Comparison of ENCODE assay signal across 8 cellular contexts in the genomic region with DNA sequence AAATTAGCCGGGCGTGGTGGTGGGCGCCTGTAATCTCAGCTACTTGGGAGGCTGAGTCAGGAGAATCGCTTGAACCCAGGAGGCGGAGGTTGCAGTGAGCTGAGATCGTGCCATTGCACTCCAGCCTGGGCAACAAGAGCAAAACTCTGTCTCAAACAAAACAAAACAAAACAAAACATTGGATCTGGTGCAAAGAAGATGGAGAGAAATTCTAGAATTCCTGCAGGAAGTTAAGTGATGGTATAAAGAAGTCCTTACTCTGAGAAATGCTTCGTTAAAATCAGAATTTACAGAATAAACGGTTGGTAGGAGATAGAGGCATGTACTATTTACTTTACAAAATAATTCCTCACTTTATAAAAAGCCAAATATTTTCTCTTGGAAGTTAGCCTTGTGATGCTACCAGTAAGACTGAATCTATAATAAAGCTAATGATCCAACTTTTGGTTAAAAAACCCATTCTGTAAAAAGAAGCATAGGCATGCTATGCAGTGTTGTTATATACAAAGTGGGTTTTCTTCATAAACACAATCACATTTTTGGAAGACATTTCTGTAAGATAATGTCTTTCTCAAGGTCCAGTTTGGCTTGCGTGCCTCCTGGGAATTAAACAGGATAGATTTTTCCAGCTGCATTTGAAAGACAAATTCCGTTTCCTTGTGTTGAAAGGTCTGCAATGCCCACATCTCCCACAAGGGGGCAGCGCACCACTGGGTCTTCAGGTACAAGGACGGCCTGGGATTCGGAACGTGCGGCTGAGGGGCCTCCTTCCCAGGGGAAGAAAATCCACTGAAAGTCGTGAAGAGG. TPM values are rescaled to one million over a fixed set of nuclear protein-coding genes. Genes with fewer than 3 reads are reported as not detected.
DNase-seq lines count a peak whose midpoint lies in the region; ATAC-seq and TF ChIP-seq lines count a peak whose summit lies in the region.

No MANE protein-coding gene starts in this region.

- H2AFZ ChIP-seq in GM23338 = no peak overlapping the region

- H3K27ac Mint-ChIP-seq in GM23338 (no peak overlapping the region), memory B cell (peak overlapping the region; percentile 91)
- no peak overlapping the region for H3K27ac Mint-ChIP-seq in activated CD4-positive, alpha-beta memory T cell treated with anti-CD3 and anti-CD28 coated beads, Interleukin-2, amount 10 ng/mL, durations not matched to agents 7 days and 5 days

- no peaks in the 10 kb centered on the region for H3K27me3 ChIP-seq in GM23338 (ENCODE audit: insufficient read depth)

- no peaks in the 10 kb centered on the region for H3K36me3 ChIP-seq in GM23338 (ENCODE audit: insufficient read depth)

- H3K9me2 ChIP-seq in GM23338 (ENCODE audit: insufficient read depth) = 0 out of 2 replicates have a peak, but pooled peaks cover 5% of the 10 kb centered on the region

- ATAC-seq in GM23338 (peak; percentile 89), memory B cell (ENCODE audit: low read depth) (no peak), HG03045 (IDR thresholded peaks at IDR 0.05; ENCODE audit: unreplicated experiment) (no peak)

- DNase-seq in AML-193 (lab: John Stamatoyannopoulos, UW) (peak; percentile 37 to 38), GM23338 (ENCODE audit: low spot score) (peak; percentile 93), NCI-H510A treated with DMSO at 0.1 percent for 48 hours (lab: John Stamatoyannopoulos, UW) (peak; percentile 58), memory B cell (ENCODE audit: low spot score in 2 of 2) (peak; percentile 65 to 72)
- DNase-seq in activated CD4-positive, alpha-beta memory T cell treated with anti-CD3 and anti-CD28 coated beads, Interleukin-2, amount 10 ng/mL, durations not matched to agents 7 days and 5 days = peak; percentile 79
- DNase-seq in effector CD8-positive, alpha-beta T cell (lab: John Stamatoyannopoulos, UW) = peak; percentile 73
- peak; percentile 68 for DNase-seq in stimulated activated CD8-positive, alpha-beta memory T cell treated with anti-CD3 and anti-CD28 coated beads, Interleukin-15, amount 100 ng/mL, for 24 hours (ENCODE audit: low read depth)

- CTCF ChIA-PET in activated CD4-positive, alpha-beta memory T cell treated with anti-CD3 and anti-CD28 coated beads, Interleukin-2, amount 10 ng/mL, durations not matched to agents 7 days and 5 days (lab: Charles Lee) = interaction anchor here (0.6 to 2.5 kb wide), 33 partner anchors 8 to 319 kb away, joined by 3 to 23 read pairs (median 4); partner anchors contain the start of genes C1D and PNO1

- peak overlapping the region; percentile 24; the same call in 1 of the 2 replicates for H3K4me2 ChIP-seq in GM23338

- H3K9me3 Mint-ChIP-seq in GM23338 (no peaks in the 10 kb centered on the region), memory B cell (no peaks in the 10 kb centered on the region)
- no peaks in the 10 kb centered on the region for H3K9me3 Mint-ChIP-seq in activated CD4-positive, alpha-beta memory T cell treated with anti-CD3 and anti-CD28 coated beads, Interleukin-2, amount 10 ng/mL, durations not matched to agents 7 days and 5 days

- H4K20me1 ChIP-seq in GM23338 (replicated peaks; ENCODE audit: insufficient read depth) = no peaks in the 10 kb centered on the region

- peak; percentile 98 for TF ChIP-seq CTCF in GM23338 (conservative IDR thresholded peaks at IDR 0.05; ENCODE audit: low read depth in 2 of 2)

- no peaks in the 10 kb centered on the region for H3K4me1 ChIP-seq in GM23338 (ENCODE audit: insufficient read depth)

- no peak overlapping the region for H3K27ac ChIP-seq in GM23338 (ENCODE audit: low read depth)

- H3K4me1 Mint-ChIP-seq in GM23338 (0 out of 3 replicates have a peak, but pooled peaks cover 3% of the 10 kb centered on the region), memory B cell (peaks cover 39% of the 10 kb centered on the region)
- peaks cover 4% of the 10 kb centered on the region for H3K4me1 Mint-ChIP-seq in activated CD4-positive, alpha-beta memory T cell treated with anti-CD3 and anti-CD28 coated beads, Interleukin-2, amount 10 ng/mL, durations not matched to agents 7 days and 5 days

- H3K4me3 Mint-ChIP-seq in GM23338 (peak overlapping the region; percentile 22; the same call in 1 of the 3 replicates), memory B cell (peak overlapping the region; percentile 83)
- no peak overlapping the region for H3K4me3 Mint-ChIP-seq in activated CD4-positive, alpha-beta memory T cell treated with anti-CD3 and anti-CD28 coated beads, Interleukin-2, amount 10 ng/mL, durations not matched to agents 7 days and 5 days

- H3K27me3 Mint-ChIP-seq in GM23338 (ENCODE audit: insufficient read depth, low read depth, poor library complexity) = peaks cover 4% of the 10 kb centered on the region
- H3K27me3 Mint-ChIP-seq in activated CD4-positive, alpha-beta memory T cell treated with anti-CD3 and anti-CD28 coated beads, Interleukin-2, amount 10 ng/mL, durations not matched to agents 7 days and 5 days = no peaks in the 10 kb centered on the region
- H3K27me3 Mint-ChIP-seq in memory B cell = no peaks in the 10 kb centered on the region

- no peaks in the 10 kb centered on the region for H3K79me2 ChIP-seq in GM23338 (replicated peaks; ENCODE audit: insufficient read depth)

- POLR2A ChIA-PET in activated CD4-positive, alpha-beta memory T cell treated with anti-CD3 and anti-CD28 coated beads, Interleukin-2, amount 10 ng/mL, durations not matched to agents 7 days and 5 days (lab: Charles Lee) = interaction anchor here (0.8 to 1.5 kb wide), 2 partner anchors 130 to 161 kb away, joined by 3 to 4 read pairs; partner anchors contain the start of gene PPP3R1

- no peak overlapping the region for H3K4me3 ChIP-seq in GM23338

- no peaks in the 10 kb centered on the region for H3F3A ChIP-seq in GM23338 (replicated peaks; ENCODE audit: low read depth)

- H3K36me3 Mint-ChIP-seq in GM23338 (ENCODE audit: low read depth) (no peaks in the 10 kb centered on the region), memory B cell (no peaks in the 10 kb centered on the region)
- no peaks in the 10 kb centered on the region for H3K36me3 Mint-ChIP-seq in activated CD4-positive, alpha-beta memory T cell treated with anti-CD3 and anti-CD28 coated beads, Interleukin-2, amount 10 ng/mL, durations not matched to agents 7 days and 5 days (ENCODE audit: low read depth)

TF ChIP-seq in GM23338, 12 proteins besides CTCF, POLR2A, EP300 and RAD21 (continues in another document):
- no peak for TF ChIP-seq JUNB (IDR thresholded peaks at IDR 0.05; ENCODE audit: unreplicated experiment)

RNA-seq across cellular contexts. Expression of gene PNO1, which starts 35.6 kb away (rescaled TPM):
- 31.1 and 34.6 TPM in 2 replicates for total RNA-seq in GM23338 (2014; rRNA removed; shearing (Covaris generic))
- polyA plus RNA-seq in GM23338 (2016; fragmentation: Nextera tagmentation; extraction: Ambion mirVana) = 39.4 and 43.7 TPM in 2 replicates
- total RNA-seq in activated CD4-positive, alpha-beta memory T cell treated with anti-CD3 and anti-CD28 coated beads, Interleukin-2, amount 10 ng/mL, durations not matched to agents 7 days and 5 days = 1 to 10 TPM; 8.0 to 8.5 TPM

RNA-seq across cellular contexts. Expression of gene C1D, which starts 59.3 kb away (rescaled TPM):
- 29.6 and 30.1 TPM in 2 replicates for total RNA-seq in GM23338 (2014; rRNA removed; shearing (Covaris generic))
- polyA plus RNA-seq in GM23338 (2016; fragmentation: Nextera tagmentation; extraction: Ambion mirVana) = 36.6 and 39.7 TPM in 2 replicates
- total RNA-seq in activated CD4-positive, alpha-beta memory T cell treated with anti-CD3 and anti-CD28 coated beads, Interleukin-2, amount 10 ng/mL, durations not matched to agents 7 days and 5 days = 10 to 100 TPM; 18.0 to 18.4 TPM

Comparison
In these comparisons a context has a peak if more than half of its experiments do, and no peak if none do; other contexts are left out.
1. DNase-seq: peak in every context shown above with its lines; median percentile 93 in GM23338; 79 in activated CD4-positive, alpha-beta memory T cell treated with anti-CD3 and anti-CD28 coated beads, Interleukin-2, amount 10 ng/mL, durations not matched to agents 7 days and 5 days; 73 in effector CD8-positive, alpha-beta T cell; 68 in memory B cell; 68 in stimulated activated CD8-positive, alpha-beta memory T cell treated with anti-CD3 and anti-CD28 coated beads, Interleukin-15, amount 100 ng/mL, for 24 hours; 58 in NCI-H510A treated with DMSO at 0.1 percent for 48 hours; 38 in AML-193.